13 cellular contexts compared by ENCODE assay signal in genomic region chr1:25309085-25309484, GRCh38. TPM values are rescaled to one million over a fixed set of nuclear protein-coding genes. Genes with fewer than 3 reads are reported as not detected.
"Had no signal": no experiment of that assay in that cellular context is flagged by ENCODE, and none has a peak within 500 bp of the region (broad histone marks: within the 10 kb centered on the region; RNA-seq: fewer than 3 reads in every experiment).

No MANE protein-coding gene starts in this region.

RNA-seq across cellular contexts. Expression of gene RHD, which starts 36.8 kb away (rescaled TPM):
- total RNA-seq: activated CD4-positive, alpha-beta memory T cell treated with anti-CD3 and anti-CD28 coated beads for 36 hours; activated naive CD4-positive, alpha-beta T cell treated with anti-CD3 and anti-CD28 coated beads for 36 hours; activated naive CD8-positive, alpha-beta T cell treated with anti-CD3 and anti-CD28 coated beads, Interleukin-2, amount 10 ng/mL, durations not matched to agents 7 days and 5 days; body of pancreas; cardiac septum; kidney; lower lobe of right lung; mesenteric fat pad; mucosa of gallbladder; naive thymus-derived CD8-positive, alpha-beta T cell; osteocyte; progenitor cell of endocrine pancreas; subcutaneous adipose tissue had no signal
